In the genomic region with DNA sequence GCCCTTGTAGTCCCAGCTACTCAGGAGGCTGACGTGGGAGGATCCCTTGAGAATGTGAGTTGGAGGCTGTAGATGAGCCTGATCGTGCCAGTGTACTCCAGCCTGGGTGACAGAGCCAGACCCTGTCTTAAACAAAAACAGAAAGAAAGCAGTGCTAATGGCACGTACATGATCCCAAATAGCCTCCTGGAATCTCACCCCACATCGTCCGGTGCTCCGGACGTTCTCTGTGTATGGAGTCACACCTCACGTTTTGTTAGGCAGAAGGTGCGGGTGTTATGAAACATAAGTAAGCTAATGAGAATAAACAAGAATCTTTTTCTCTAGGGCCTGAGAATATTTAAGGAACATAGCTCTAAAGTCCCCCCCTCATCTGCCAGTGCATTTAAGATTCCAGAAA, we compare ENCODE assay signal across 21 cellular contexts. TPM values are rescaled to one million over a fixed set of nuclear protein-coding genes. Genes with fewer than 3 reads are reported as not detected.
DNase-seq lines count a peak whose midpoint lies in the region; ATAC-seq and TF ChIP-seq lines count a peak whose summit lies in the region.
"Had no signal": no experiment of that assay in that cellular context is flagged by ENCODE, and none has a peak within 500 bp of the region (broad histone marks: within the 10 kb centered on the region; RNA-seq: fewer than 3 reads in every experiment).

No MANE protein-coding gene starts in this region.

- peaks cover 3% of the 10 kb centered on the region for H3K9me3 Mint-ChIP-seq in neural crest cell
- no peaks in the 10 kb centered on the region for H3K9me3 Mint-ChIP-seq in activated CD8-positive, alpha-beta T cell treated with anti-CD3 and anti-CD28 coated beads, Interleukin-2, amount 10 ng/mL, durations not matched to agents 7 days and 5 days (ENCODE audit: insufficient read depth)
- H3K9me3 Mint-ChIP-seq: activated naive CD8-positive, alpha-beta T cell treated with anti-CD3 and anti-CD28 coated beads, Interleukin-2, amount 50 U/mL, for 24 hours; activated T-helper 2 cell treated with anti-CD3 and anti-CD28 coated beads, Interferon-gamma antibody, Interleukin-2, Interleukin-4, amounts not matched to agents 10 μg/mL and 5 μg/mL and 100 μg/mL, durations not matched to agents 14 hours and 24 hours and 36 hours; T-cell had no signal

- H3K36me3 Mint-ChIP-seq in neural crest cell (ENCODE audit: low read depth), result no peaks in the 10 kb centered on the region
- no peaks in the 10 kb centered on the region for H3K36me3 Mint-ChIP-seq in activated CD8-positive, alpha-beta T cell treated with anti-CD3 and anti-CD28 coated beads, Interleukin-2, amount 10 ng/mL, durations not matched to agents 7 days and 5 days (ENCODE audit: low read depth)
- H3K36me3 Mint-ChIP-seq: T-cell had no signal

- H3K4me3 ChIP-seq in HFF-Myc (replicated peaks; ENCODE audit: low read depth, low read length) (peak overlapping the region; percentile 8), duodenal mucosa (ENCODE audit: low read depth in 1 of 2, low read length in 2 of 2) (peak overlapping the region; percentile 44), stomach smooth muscle (ENCODE audit: low read length in 2 of 2) (peak overlapping the region in 1 of 2 donors; percentile 49)
- H3K4me3 ChIP-seq: mucosa of descending colon had no signal

- no peaks in the 10 kb centered on the region for H3K27me3 Mint-ChIP-seq in neural crest cell (ENCODE audit: low read depth)
- H3K27me3 Mint-ChIP-seq in activated CD8-positive, alpha-beta T cell treated with anti-CD3 and anti-CD28 coated beads, Interleukin-2, amount 10 ng/mL, durations not matched to agents 7 days and 5 days (ENCODE audit: low read depth), result no peaks in the 10 kb centered on the region

- TF ChIP-seq CTCF in HFF-Myc (IDR thresholded peaks at IDR 0.05; ENCODE audit: low read depth, low read length, missing control alignments) (no peak), neural crest cell (conservative IDR thresholded peaks at IDR 0.05) (no peak)

- H3K27ac ChIP-seq in duodenal mucosa (ENCODE audit: low read depth, low read length) (no peak overlapping the region), stomach smooth muscle (ENCODE audit: low read length) (peak overlapping the region; percentile 77)
- H3K27ac ChIP-seq: epithelial cell of prostate had no signal

- POLR2A ChIA-PET in activated CD8-positive, alpha-beta T cell treated with anti-CD3 and anti-CD28 coated beads, Interleukin-2, amount 10 ng/mL, durations not matched to agents 7 days and 5 days (lab: Charles Lee), result no interaction called here

- H3K27ac Mint-ChIP-seq in neural crest cell (ENCODE audit: unreplicated experiment), result peak overlapping the region; percentile 58
- no peak overlapping the region for H3K27ac Mint-ChIP-seq in activated CD8-positive, alpha-beta T cell treated with anti-CD3 and anti-CD28 coated beads, Interleukin-2, amount 10 ng/mL, durations not matched to agents 7 days and 5 days
- H3K27ac Mint-ChIP-seq: activated naive CD8-positive, alpha-beta T cell treated with anti-CD3 and anti-CD28 coated beads, Interleukin-2, amount 50 U/mL, for 24 hours; activated T-helper 2 cell treated with anti-CD3 and anti-CD28 coated beads, Interferon-gamma antibody, Interleukin-2, Interleukin-4, amounts not matched to agents 10 μg/mL and 5 μg/mL and 100 μg/mL, durations not matched to agents 14 hours and 24 hours and 36 hours had no signal

- peaks cover 20% of the 10 kb centered on the region for H3K4me1 Mint-ChIP-seq in neural crest cell
- H3K4me1 Mint-ChIP-seq in activated CD8-positive, alpha-beta T cell treated with anti-CD3 and anti-CD28 coated beads, Interleukin-2, amount 10 ng/mL, durations not matched to agents 7 days and 5 days (ENCODE audit: low read depth), result no peaks in the 10 kb centered on the region
- H3K4me1 Mint-ChIP-seq: activated naive CD8-positive, alpha-beta T cell treated with anti-CD3 and anti-CD28 coated beads, Interleukin-2, amount 50 U/mL, for 24 hours; T-cell had no signal

- H3K36me3 ChIP-seq in duodenal mucosa (ENCODE audit: control insufficient read depth in 1 of 2, insufficient read depth in 2 of 2, low read length in 2 of 2), result no peaks in the 10 kb centered on the region
- no peaks in the 10 kb centered on the region for H3K36me3 ChIP-seq in stomach smooth muscle (ENCODE audit: control insufficient read depth in 2 of 2, insufficient read depth in 2 of 2, low read length in 2 of 2)

- H3K27me3 ChIP-seq in duodenal mucosa (ENCODE audit: control insufficient read depth in 1 of 2, insufficient read depth in 2 of 2, low read length in 2 of 2), result no peaks in the 10 kb centered on the region
- H3K27me3 ChIP-seq in stomach smooth muscle (ENCODE audit: control insufficient read depth in 1 of 2, insufficient read depth in 2 of 2, low read length in 2 of 2), result no peaks in the 10 kb centered on the region

- CTCF ChIA-PET in activated CD8-positive, alpha-beta T cell treated with anti-CD3 and anti-CD28 coated beads, Interleukin-2, amount 10 ng/mL, durations not matched to agents 7 days and 5 days (lab: Charles Lee), result no interaction called here

- H3K4me1 ChIP-seq in duodenal mucosa (ENCODE audit: control insufficient read depth in 1 of 2, insufficient read depth in 2 of 2, low read length in 2 of 2), result peaks cover 14% of the 10 kb centered on the region in 2 donors
- peaks cover 33% of the 10 kb centered on the region for H3K4me1 ChIP-seq in stomach smooth muscle (ENCODE audit: control insufficient read depth, insufficient read depth, low read length)

- H3K4me3 Mint-ChIP-seq in neural crest cell, result no peak overlapping the region
- H3K4me3 Mint-ChIP-seq in activated CD8-positive, alpha-beta T cell treated with anti-CD3 and anti-CD28 coated beads, Interleukin-2, amount 10 ng/mL, durations not matched to agents 7 days and 5 days, result no peak overlapping the region
- H3K4me3 Mint-ChIP-seq: activated naive CD8-positive, alpha-beta T cell treated with anti-CD3 and anti-CD28 coated beads, Interleukin-2, amount 50 U/mL, for 24 hours; T-cell had no signal

- H3K9me3 ChIP-seq in duodenal mucosa (ENCODE audit: control insufficient read depth in 1 of 2, low read length in 2 of 2), result no peaks in the 10 kb centered on the region
- H3K9me3 ChIP-seq in stomach smooth muscle (ENCODE audit: control insufficient read depth in 2 of 2, low read length in 2 of 2), result no peaks in the 10 kb centered on the region
- H3K9me3 ChIP-seq: mucosa of descending colon had no signal

- H3K9ac ChIP-seq in duodenal mucosa (ENCODE audit: low read depth in 1 of 2, low read length in 2 of 2) (peak overlapping the region in 1 of 2 donors; percentile 23), stomach smooth muscle (ENCODE audit: low read length in 2 of 2) (peak overlapping the region; percentile 23 to 42)

- DNase-seq in HFF-Myc (ENCODE audit: extremely low read depth, low read depth) (no peak), neural crest cell (ENCODE audit: low read depth, low spot score) (no peak), NCI-H446 (lab: John Stamatoyannopoulos, UW) (no peak), kidney glomerular epithelial cell (lab: John Stamatoyannopoulos, UW) (no peak)
- no peak for DNase-seq in activated CD8-positive, alpha-beta T cell treated with anti-CD3 and anti-CD28 coated beads, Interleukin-2, amount 10 ng/mL, durations not matched to agents 7 days and 5 days
- DNase-seq: activated CD4-positive, alpha-beta T cell treated with anti-CD3 and anti-CD28 coated beads for 4 hours; activated naive CD8-positive, alpha-beta T cell treated with anti-CD3 and anti-CD28 coated beads, Interleukin-2, amount 50 U/mL, for 24 hours; AML-193; Calu3; glutamatergic neuron; NCI-H1092; NCI-H524 treated with DMSO at 0.1 percent for 48 hours; small intestine; stimulated activated CD8-positive, alpha-beta memory T cell treated with anti-CD3 and anti-CD28 coated beads, Interleukin-4, amount 100 ng/mL, for 48 hours; T-cell had no signal

- no peak for ATAC-seq in activated CD8-positive, alpha-beta T cell treated with anti-CD3 and anti-CD28 coated beads, Interleukin-2, amount 10 ng/mL, durations not matched to agents 7 days and 5 days
- ATAC-seq: activated naive CD8-positive, alpha-beta T cell treated with anti-CD3 and anti-CD28 coated beads, Interleukin-2, amount 50 U/mL, for 24 hours; left lobe of liver; T-cell had no signal

RNA-seq across cellular contexts. Expression of gene MICAL3, which starts 23.7 kb away (rescaled TPM):
- 84.5 and 87.1 TPM in 2 replicates for total RNA-seq in neural crest cell
- 10 to 100 TPM; 26.4 to 29.7 TPM for total RNA-seq in activated CD8-positive, alpha-beta T cell treated with anti-CD3 and anti-CD28 coated beads, Interleukin-2, amount 10 ng/mL, durations not matched to agents 7 days and 5 days

RNA-seq across cellular contexts. Expression of gene PEX26, which starts 29.7 kb away (rescaled TPM):
- 44.9 and 46.0 TPM in 2 replicates for total RNA-seq in neural crest cell
- total RNA-seq in activated CD8-positive, alpha-beta T cell treated with anti-CD3 and anti-CD28 coated beads, Interleukin-2, amount 10 ng/mL, durations not matched to agents 7 days and 5 days, result 10 to 100 TPM; 44.4 TPM
